13 cellular contexts compared by ENCODE assay signal in genomic region chr12:94586589-94587259, GRCh38.
DNase-seq lines count a peak whose midpoint lies in the region; ATAC-seq, FAIRE-seq and TF ChIP-seq lines count a peak whose summit lies in the region.
"Had no signal": no experiment of that assay in that cellular context is flagged by ENCODE, and none has a peak within 500 bp of the region (broad histone marks: within the 10 kb centered on the region; RNA-seq: fewer than 3 reads in every experiment).

No MANE protein-coding gene starts in this region.

- no peak for TF ChIP-seq RAD21 in Ishikawa (IDR thresholded peaks at IDR 0.05; ENCODE audit: low read depth)

- no peak for TF ChIP-seq EP300 in Ishikawa (IDR thresholded peaks at IDR 0.05; ENCODE audit: borderline replicate concordance)

- no peak for TF ChIP-seq CTCF in left lung (IDR thresholded peaks at IDR 0.05)

- intact Hi-C loops in left lung (cut with DNase I), result no loop called here

- H3K9me3 ChIP-seq in duodenal mucosa (ENCODE audit: control insufficient read depth in 1 of 2, low read length in 2 of 2) (no peaks in the 10 kb centered on the region), left lung (no peaks in the 10 kb centered on the region), small intestine (ENCODE audit: control insufficient read depth, low read depth) (no peaks in the 10 kb centered on the region)

- WGBS in small intestine, 3 donors, result 11 to 47% (median 27%) methylated on average over 8 of the region's 8 CpGs

- no peak for FAIRE-seq in small intestine (lab: Jason Lieb, UNC)

- H3K27me3 ChIP-seq in duodenal mucosa (ENCODE audit: control insufficient read depth in 1 of 2, insufficient read depth in 2 of 2, low read length in 2 of 2), result no peaks in the 10 kb centered on the region
- H3K27me3 ChIP-seq in left lung, result no peaks in the 10 kb centered on the region
- H3K27me3 ChIP-seq in small intestine (ENCODE audit: control insufficient read depth in 2 of 2, insufficient read depth in 2 of 2, low read length in 2 of 2), result no peaks in the 10 kb centered on the region

- peak; percentile 21 for ATAC-seq in left lung
- ATAC-seq: activated T-cell treated with anti-CD3 and anti-CD28 coated beads, Interleukin-2, amount 50 U/mL, for 4 hours had no signal

- H3K27ac ChIP-seq in duodenal mucosa (ENCODE audit: low read depth, low read length) (no peak overlapping the region), left lung (peak overlapping the region in 1 of 2 donors; percentile 60), small intestine (ENCODE audit: low read depth in 1 of 2, low read length in 1 of 2) (peak overlapping the region; percentile 19 to 56)

- H3K4me1 ChIP-seq in duodenal mucosa (ENCODE audit: control insufficient read depth in 1 of 2, insufficient read depth in 2 of 2, low read length in 2 of 2) (peaks cover 29 to 30% of the 10 kb centered on the region in 2 donors), left lung (peaks cover 0 to 3% of the 10 kb centered on the region in 2 donors), small intestine (ENCODE audit: control insufficient read depth in 2 of 2, insufficient read depth in 1 of 2, low read depth in 1 of 2, low read length in 1 of 2) (peaks cover 0 to 3% of the 10 kb centered on the region in 2 donors)

- peak overlapping the region; percentile 28 to 44 for H3K4me3 ChIP-seq in duodenal mucosa (ENCODE audit: low read depth in 1 of 2, low read length in 2 of 2)
- no peak overlapping the region for H3K4me3 ChIP-seq in left lung
- H3K4me3 ChIP-seq in small intestine (ENCODE audit: low read depth in 1 of 2, low read length in 2 of 2), result no peak overlapping the region

- DNase-seq in left lung, result no peak
- peak; percentile 87 for DNase-seq in small intestine
- no peak for DNase-seq in NCI-H524 (lab: John Stamatoyannopoulos, UW)
- no peak for DNase-seq in activated CD4-positive, CD25-positive, alpha-beta regulatory T cell (lab: John Stamatoyannopoulos, UW)
- DNase-seq in NCI-H187 (lab: John Stamatoyannopoulos, UW), result no peak
- no peak for DNase-seq in stimulated activated naive CD4-positive, alpha-beta T cell (lab: John Stamatoyannopoulos, UW)
- DNase-seq: activated CD4-positive, alpha-beta T cell treated with anti-CD3 and anti-CD28 coated beads for 4 hours; activated T-cell treated with anti-CD3 and anti-CD28 coated beads, Interleukin-2, amount 50 U/mL, for 4 hours; immature natural killer cell; IMR-90; NCI-H2081 had no signal

- H3K36me3 ChIP-seq in duodenal mucosa (ENCODE audit: control insufficient read depth in 1 of 2, insufficient read depth in 2 of 2, low read length in 2 of 2), result peaks cover 0 to 6% of the 10 kb centered on the region in 2 donors
- H3K36me3 ChIP-seq in left lung, result peaks cover 0 to 5% of the 10 kb centered on the region in 2 donors
- no peaks in the 10 kb centered on the region for H3K36me3 ChIP-seq in small intestine (ENCODE audit: control insufficient read depth in 2 of 2, insufficient read depth in 2 of 2, low read length in 2 of 2)

- H3K9ac ChIP-seq in duodenal mucosa (ENCODE audit: low read depth in 1 of 2, low read length in 2 of 2), result peak overlapping the region in 1 of 2 donors; percentile 28

TF ChIP-seq in Ishikawa, 13 proteins besides CTCF, POLR2A, EP300 and RAD21:
- TF ChIP-seq TCF12 (IDR thresholded peaks at IDR 0.05; ENCODE audit: low read depth), result no peak
- no peak for TF ChIP-seq REST (IDR thresholded peaks at IDR 0.05; ENCODE audit: low read depth)
- TF ChIP-seq YY1 (IDR thresholded peaks at IDR 0.05; ENCODE audit: low read depth), result no peak
- no peak for TF ChIP-seq ZBTB7A (IDR thresholded peaks at IDR 0.05; ENCODE audit: low read depth)
- TF ChIP-seq TEAD4 (IDR thresholded peaks at IDR 0.05), result peak; percentile 74
- TF ChIP-seq NFIC (IDR thresholded peaks at IDR 0.05), result peak; percentile 65
TF ChIP-seq in Ishikawa: peak in this region for 2.

Comparison
In these comparisons a context has a peak if more than half of its experiments do, and no peak if none do; other contexts are left out.
1. H3K4me3 ChIP-seq: peak in duodenal mucosa (2 of 2); none in left lung (0 of 2) and small intestine (0 of 2).